In genomic region chr19:49119411-49120324, GRCh38 we compare ENCODE assay signal across 8 cellular contexts. TPM values are rescaled to one million over a fixed set of nuclear protein-coding genes. Genes with fewer than 3 reads are reported as not detected.
DNase-seq lines count a peak whose midpoint lies in the region; ATAC-seq and TF ChIP-seq lines count a peak whose summit lies in the region.

PPFIA3 (plus strand) TSS chr19:49119544; CDS start chr19:49127874, 8,330 bp downstream.

- WGBS in adrenal gland, 4 donors, result 0 to 1% (median 0%) methylated on average over 5 to 88 of the region's 90 CpGs
- WGBS in heart left ventricle, 4 donors, result 1 to 2% (median 1%) methylated on average over 36 to 90 of the region's 90 CpGs

- H3K27ac Mint-ChIP-seq in osteocyte (ENCODE audit: unreplicated experiment), result peak within 1 kb of the TSS; percentile 84

- H3K4me1 Mint-ChIP-seq in osteocyte (ENCODE audit: unreplicated experiment), result peaks cover 23% of the 10 kb centered on the region

- no peaks in the 10 kb centered on the region for H3K9me2 ChIP-seq in DOHH2 (replicated peaks; ENCODE audit: control insufficient read depth, low read length)

- H3K4me3 ChIP-seq in DOHH2 (ENCODE audit: low read length) (peak within 1 kb of the TSS; percentile 79), MG63 (peak within 1 kb of the TSS; percentile 68), adrenal gland (peak within 1 kb of the TSS in 2 of 4 donors; percentile 44 to 61), heart left ventricle (peak within 1 kb of the TSS; percentile 36 to 79 (median 65))

- H3K27me3 ChIP-seq in DOHH2 (ENCODE audit: control insufficient read depth, low read length) (peaks cover 18% of the 10 kb centered on the region), MG63 (peaks cover 17% of the 10 kb centered on the region), adrenal gland (no peaks in the 10 kb centered on the region), heart left ventricle (peaks cover 0 to 13% (median 0%) of the 10 kb centered on the region in 9 donors)

- no peak for TF ChIP-seq CTCF in DOHH2 (IDR thresholded peaks at IDR 0.05; ENCODE audit: low read depth, low read length, poor library complexity, severe bottlenecking)
- no peak for TF ChIP-seq CTCF in adrenal gland (IDR thresholded peaks at IDR 0.05)
- no peak for TF ChIP-seq CTCF in heart left ventricle (IDR thresholded peaks at IDR 0.05)
- no peak for TF ChIP-seq CTCF in osteocyte (IDR thresholded peaks at IDR 0.05)

- H3K36me3 ChIP-seq in DOHH2 (ENCODE audit: control insufficient read depth, low read length) (no peaks in the 10 kb centered on the region), MG63 (no peaks in the 10 kb centered on the region), adrenal gland (replicated peaks in 1 of 2) (no peaks in the 10 kb centered on the region), heart left ventricle (no peaks in the 10 kb centered on the region)

- H3K9me3 ChIP-seq in DOHH2 (ENCODE audit: control insufficient read depth, insufficient read depth, low read length) (no peaks in the 10 kb centered on the region), MG63 (no peaks in the 10 kb centered on the region), adrenal gland (replicated peaks in 1 of 3) (no peaks in the 10 kb centered on the region), heart left ventricle (no peaks in the 10 kb centered on the region)

- H3K4me1 ChIP-seq in DOHH2 (ENCODE audit: control insufficient read depth, low read length) (peaks cover 30% of the 10 kb centered on the region), adrenal gland (replicated peaks in 1 of 2) (peaks cover 19 to 24% of the 10 kb centered on the region in 2 donors), heart left ventricle (peaks cover 5 to 46% (median 26%) of the 10 kb centered on the region in 12 donors)

- H3K9me3 Mint-ChIP-seq in osteocyte (ENCODE audit: unreplicated experiment), result no peaks in the 10 kb centered on the region

- H3K36me3 Mint-ChIP-seq in osteocyte (ENCODE audit: unreplicated experiment), result no peaks in the 10 kb centered on the region

- H3K4me2 ChIP-seq in DOHH2 (ENCODE audit: low read length), result peak within 1 kb of the TSS; percentile 89

- H3K27ac ChIP-seq in DOHH2 (ENCODE audit: low read depth, low read length), result peak within 1 kb of the TSS; percentile 63
- peak within 1 kb of the TSS; percentile 87 to 98 (median 96) for H3K27ac ChIP-seq in adrenal gland
- peak within 1 kb of the TSS; percentile 93 to 99 (median 98) for H3K27ac ChIP-seq in heart left ventricle

- DNase-seq in MG63 (peak; percentile 78), adrenal gland (peak; percentile 68 to 83 (median 74)), heart left ventricle (peak; percentile 71 to 85 (median 77)), osteocyte (ENCODE audit: extremely low spot score, unreplicated experiment) (peak; percentile 92), NCI-H345 (lab: John Stamatoyannopoulos, UW) (no peak)

- H3K79me2 ChIP-seq in DOHH2 (ENCODE audit: control insufficient read depth, low read length), result no peaks in the 10 kb centered on the region

- ATAC-seq in heart left ventricle, result peak in 3 of 4 donors; percentile 50 to 68 (median 51)
- ATAC-seq in HG03097 (IDR thresholded peaks at IDR 0.05; ENCODE audit: low FRiP score, unreplicated experiment), result no peak
- ATAC-seq in GM18907 (IDR thresholded peaks at IDR 0.05; ENCODE audit: unreplicated experiment), result no peak

- H3K27me3 Mint-ChIP-seq in osteocyte (ENCODE audit: unreplicated experiment), result no peaks in the 10 kb centered on the region

- intact Hi-C loops in adrenal gland (cut with DNase I) (no loop called here), heart left ventricle (cut with DNase I) (loop anchor here in 4 of 10 donors (2.0 to 5.0 kb wide), 3 partner anchors 29 to 33 kb away; no protein-coding TSS in a partner anchor)

- H4K20me1 ChIP-seq in DOHH2 (ENCODE audit: control insufficient read depth, insufficient read depth, low read depth, low read length), result no peaks in the 10 kb centered on the region

- H3K4me3 Mint-ChIP-seq in osteocyte (ENCODE audit: unreplicated experiment), result peak within 1 kb of the TSS; percentile 83

- H3F3A ChIP-seq in DOHH2 (ENCODE audit: control insufficient read depth, insufficient read depth), result peaks cover 6% of the 10 kb centered on the region; the same call in 1 of the 2 replicates

- TF ChIP-seq POLR2A in adrenal gland (IDR thresholded peaks at IDR 0.05) (no peak), heart left ventricle (IDR thresholded peaks at IDR 0.05) (no peak)

RNA-seq across cellular contexts. Expression of gene PPFIA3, which starts in this region (rescaled TPM):
- 3.4 and 21.4 TPM in 2 replicates for total RNA-seq in MG63 (2014; rRNA removed; shearing (Covaris generic); ENCODE audit: low replicate concordance)
- 10 to 100 TPM in 5 of 8 donors, 1 to 10 TPM in 3; 6.1 to 17.2 (median 14.6) TPM for total RNA-seq in adrenal gland
- 10 to 100 TPM in 2 of 3 donors, 1 to 10 TPM in 1; 2.9 to 60.2 (median 27.3) TPM for polyA plus RNA-seq in adrenal gland
- total RNA-seq in heart left ventricle, result 1 to 10 TPM; 2.7 to 7.7 (median 5.1) TPM
- polyA plus RNA-seq in heart left ventricle, result 10 to 100 TPM in 1 of 2 donors, 1 to 10 TPM in 1; 7.4 to 12.8 TPM
- 6.6 and 9.5 TPM in 2 replicates for total RNA-seq in osteocyte

Comparison
In these comparisons a context has a peak if more than half of its experiments do, and no peak if none do; other contexts are left out.
1. ATAC-seq: peak in heart left ventricle (3 of 4); none in HG03097 (single experiment) and GM18907 (single experiment).
2. Peak in every context shown above with its lines, with median percentiles within 50 percentile points of each other: H3K27ac ChIP-seq.